16 cellular contexts compared by ENCODE assay signal in the genomic region with DNA sequence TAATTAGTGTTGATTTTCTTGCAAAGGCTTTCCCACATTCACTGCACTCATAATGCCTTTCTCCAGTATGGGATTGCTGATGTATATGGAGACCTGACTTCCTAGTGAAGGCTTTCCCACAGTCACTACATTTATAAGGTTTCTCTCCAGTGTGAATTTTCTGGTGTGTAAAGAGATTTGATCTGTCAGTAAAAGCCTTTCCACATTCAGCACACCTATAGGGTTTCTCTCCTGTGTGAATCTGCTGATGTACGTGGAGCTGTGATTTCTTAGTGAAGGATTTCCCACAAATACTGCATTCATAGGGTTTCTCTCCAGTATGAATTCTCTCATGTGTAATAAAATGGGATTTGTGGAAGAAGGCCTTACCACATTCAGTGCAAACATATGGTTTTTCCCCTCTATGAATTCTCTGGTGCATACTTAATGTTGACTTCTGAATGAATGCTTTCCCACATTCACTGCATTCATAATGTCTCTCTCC. TPM values are rescaled to one million over a fixed set of nuclear protein-coding genes. Genes with fewer than 3 reads are reported as not detected.
A peak's percentile ranks its signal among the peaks of the same experiment; 100 is the strongest.
DNase-seq lines count a peak whose midpoint lies in the region; ATAC-seq, FAIRE-seq and TF ChIP-seq lines count a peak whose summit lies in the region.
"Had no signal": no experiment of that assay in that cellular context is flagged by ENCODE, and none has a peak within 500 bp of the region (broad histone marks: within the 10 kb centered on the region; RNA-seq: fewer than 3 reads in every experiment).

No MANE protein-coding gene starts in this region.

- no peaks in the 10 kb centered on the region for H3K9me2 ChIP-seq in HCT116 (ENCODE audit: insufficient read depth)

- TF ChIP-seq POLR2A in HCT116 (IDR thresholded peaks at IDR 0.05; ENCODE audit: borderline replicate concordance, extremely low read depth, insufficient read depth, insufficient read length), result no peak

- intact Hi-C loops in HCT116 (cut with micrococcal nuclease), result loop anchor here (10.0 kb wide), 1 partner anchor 58 kb away; no protein-coding TSS in a partner anchor
- intact Hi-C loops in sciatic nerve (cut with DNase I), result no loop called here

- H3K4me2 ChIP-seq in HCT116 (ENCODE audit: low read length), result no peak overlapping the region
- H3K4me2 ChIP-seq: PC-9 had no signal

- no peak overlapping the region for H2AFZ ChIP-seq in HCT116 (ENCODE audit: low read depth, low read length, poor library complexity, severe bottlenecking)
- H2AFZ ChIP-seq: PC-9 had no signal

- 92 to 100% (median 98%) methylated on average over 1 of the region's 1 CpG for WGBS in small intestine, 3 donors

- no peak overlapping the region for H3K9ac ChIP-seq in HCT116 (ENCODE audit: low read length)
- H3K9ac ChIP-seq in subcutaneous abdominal adipose tissue (ENCODE audit: low read length in 5 of 5), result no peak overlapping the region

- RAD21 ChIA-PET in HCT116 (lab: Charles Lee; ENCODE audit: low non-redundant PET in 1 of 2, low total read pairs in 2 of 2, uncharacterized antibody in 2 of 2, unreplicated experiment in 2 of 2), result no interaction called here

- H3K4me1 ChIP-seq in HCT116 (ENCODE audit: control insufficient read depth in 1 of 2, insufficient read depth in 2 of 2, low read length in 2 of 2) (no peaks in the 10 kb centered on the region), subcutaneous abdominal adipose tissue (ENCODE audit: control insufficient read depth in 5 of 5, insufficient read depth in 5 of 5, low read length in 5 of 5) (peaks cover 0 to 2% (median 0%) of the 10 kb centered on the region in 5 donors), small intestine (ENCODE audit: control insufficient read depth in 2 of 2, insufficient read depth in 1 of 2, low read depth in 1 of 2, low read length in 1 of 2) (no peaks in the 10 kb centered on the region)
- H3K4me1 ChIP-seq: HAP-1 had no signal

- no peaks in the 10 kb centered on the region for H3K27me3 ChIP-seq in HCT116 (ENCODE audit: insufficient read depth, low read length)
- no peaks in the 10 kb centered on the region for H3K27me3 ChIP-seq in subcutaneous abdominal adipose tissue (ENCODE audit: control insufficient read depth in 5 of 5, insufficient read depth in 4 of 5, low read length in 5 of 5)
- no peaks in the 10 kb centered on the region for H3K27me3 ChIP-seq in small intestine (ENCODE audit: control insufficient read depth in 2 of 2, insufficient read depth in 2 of 2, low read length in 2 of 2)

- H3K79me2 ChIP-seq in HCT116 (ENCODE audit: insufficient read depth, low read length), result no peaks in the 10 kb centered on the region; the same call in 1 of the 2 replicates

- TF ChIP-seq RAD21 in HCT116 (IDR thresholded peaks at IDR 0.05; ENCODE audit: low read depth), result no peak

- H4K20me1 ChIP-seq in HCT116 (ENCODE audit: insufficient read depth), result no peaks in the 10 kb centered on the region

- peaks cover 6 to 52% of the 10 kb centered on the region in 2 experiments; a peak in 3 of 4 replicates for H3K36me3 ChIP-seq in HCT116 (ENCODE audit: control insufficient read depth in 1 of 2, insufficient read depth in 2 of 2, low read length in 2 of 2)
- H3K36me3 ChIP-seq in subcutaneous abdominal adipose tissue (ENCODE audit: control insufficient read depth in 5 of 5, insufficient read depth in 5 of 5, low read length in 5 of 5), result peaks cover 32 to 47% (median 40%) of the 10 kb centered on the region in 5 donors
- peaks cover 6 to 27% of the 10 kb centered on the region in 2 donors for H3K36me3 ChIP-seq in small intestine (ENCODE audit: control insufficient read depth in 2 of 2, insufficient read depth in 2 of 2, low read length in 2 of 2)

- FAIRE-seq in small intestine (lab: Jason Lieb, UNC), result no peak

- CTCF ChIA-PET in HCT116 (lab: Charles Lee), result no interaction called here

- BruUV-seq in HCT116 (replicated peaks; lab: Mats Ljungman, UMichigan), result no TSS peak

- TF ChIP-seq CTCF in HCT116 (IDR thresholded peaks at IDR 0.05 in 2 of 3, conservative IDR thresholded peaks at IDR 0.05 in 1 of 3; ENCODE audit: borderline replicate concordance in 1 of 3, insufficient read depth in 1 of 3, low read depth in 2 of 3, low read length in 2 of 3), result no peak

- POLR2A ChIA-PET in HCT116 (lab: Charles Lee), result no interaction called here

- no peak overlapping the region for H3K4me3 ChIP-seq in HCT116 (replicated peaks in 1 of 2; ENCODE audit: low read depth in 1 of 2, low read length in 2 of 2)
- H3K4me3 ChIP-seq in subcutaneous abdominal adipose tissue (ENCODE audit: low read depth in 1 of 5, low read length in 5 of 5), result peak overlapping the region; percentile 3 to 42 (median 33)
- no peak overlapping the region for H3K4me3 ChIP-seq in small intestine (ENCODE audit: low read depth in 1 of 2, low read length in 2 of 2)
- H3K4me3 ChIP-seq: HAP-1, PC-9 had no signal

- H3K9me3 ChIP-seq in HCT116 (ENCODE audit: control insufficient read depth in 1 of 2, insufficient read depth in 1 of 2, low read depth in 1 of 2, low read length in 2 of 2), result peaks cover 27 to 50% of the 10 kb centered on the region in 2 experiments; a peak in 3 of 4 replicates
- peaks cover 35 to 55% (median 50%) of the 10 kb centered on the region in 5 donors for H3K9me3 ChIP-seq in subcutaneous abdominal adipose tissue (ENCODE audit: control insufficient read depth in 5 of 5, low read length in 5 of 5)
- no peaks in the 10 kb centered on the region for H3K9me3 ChIP-seq in small intestine (ENCODE audit: control insufficient read depth, low read depth)

- H3K27ac ChIP-seq in HCT116 (ENCODE audit: low read depth, low read length) (no peak overlapping the region), subcutaneous abdominal adipose tissue (ENCODE audit: low read depth, low read length) (no peak overlapping the region), small intestine (ENCODE audit: low read depth in 1 of 2, low read length in 1 of 2) (no peak overlapping the region)
- H3K27ac ChIP-seq: PC-9 had no signal

- ATAC-seq in HCT116 (no peak), sciatic nerve (no peak)

- DNase-seq in HCT116 (ENCODE audit: low read depth, low spot score) (no peak), amniotic epithelial cell (ENCODE audit: low read depth) (peak; percentile 5), fibroblast of peridontal ligament (ENCODE audit: extremely low read depth) (peak; percentile 8), small intestine (no peak), sciatic nerve (ENCODE audit: low spot score) (no peak)
- no peak for DNase-seq in activated effector memory CD4-positive, alpha-beta T cell treated with anti-CD3 and anti-CD28 coated beads, Interleukin-2, amount 50 U/mL, for 16 hours
- DNase-seq: DMS 273 treated with DMSO at 0.1 percent for 48 hours, EL, KG1, NCI-H1092 treated with DMSO at 0.1 percent for 48 hours, NCI-H1694, NCI-H446 treated with DMSO at 0.1 percent for 48 hours, NCI-H748 treated with DMSO at 0.1 percent for 48 hours, PC-9 had no signal

TF ChIP-seq in HCT116, 20 proteins besides CTCF, POLR2A, EP300 and RAD21:
- peak; percentile 36; the same call in 1 of the 2 replicates for TF ChIP-seq CBX3 (IDR thresholded peaks at IDR 0.05; ENCODE audit: low read depth)
- TF ChIP-seq ZNF274 (IDR thresholded peaks at IDR 0.05; ENCODE audit: low read depth, low read length), result peak; percentile 79
- TF ChIP-seq EGR1 (IDR thresholded peaks at IDR 0.05; ENCODE audit: low read depth), result no peak

RNA-seq across cellular contexts. Expression of a gene that starts 31.1 kb away (rescaled TPM):
- total RNA-seq in HCT116 (2021; ENCODE audit: unreplicated experiment), result 7.2 TPM
- 1.0 and 1.8 TPM in 2 replicates for polyA plus RNA-seq in HCT116 (2012)
- polyA plus RNA-seq in small intestine, result 1 to 10 TPM; 1.1 to 1.4 (median 1.4) TPM
- 20.1 TPM for total RNA-seq in sciatic nerve

Comparison
In these comparisons a context has a peak if more than half of its experiments do, and no peak if none do; other contexts are left out.
1. DNase-seq: peak in amniotic epithelial cell (single experiment) and fibroblast of peridontal ligament (single experiment); none in HCT116 (single experiment), small intestine (single experiment), activated effector memory CD4-positive, alpha-beta T cell treated with anti-CD3 and anti-CD28 coated beads, Interleukin-2, amount 50 U/mL, for 16 hours (single experiment) and sciatic nerve (single experiment).
2. H3K4me3 ChIP-seq: peak in subcutaneous abdominal adipose tissue (5 of 5); none in HCT116 (0 of 2) and small intestine (0 of 2).